Comparison of ENCODE assay signal across 2 cellular contexts in genomic region chr11:123454060-123454651, GRCh38.
A peak's percentile ranks its signal among the peaks of the same experiment; 100 is the strongest.
TF ChIP-seq lines count a peak whose summit lies in the region.

No MANE protein-coding gene starts in this region.

TF ChIP-seq in GM23338, 12 proteins besides CTCF, POLR2A, EP300 and RAD21 (continued from another document):
- no peak for TF ChIP-seq ZNF462 (CRISPR knock-in tag; IDR thresholded peaks at IDR 0.05)
- TF ChIP-seq POLR2AphosphoS5 (IDR thresholded peaks at IDR 0.05; ENCODE audit: low read depth) = no peak
- no peak for TF ChIP-seq STAT1 (IDR thresholded peaks at IDR 0.05; ENCODE audit: unreplicated experiment)
- no peak for TF ChIP-seq JUNB (IDR thresholded peaks at IDR 0.05; ENCODE audit: unreplicated experiment)
- no peak for TF ChIP-seq REST (IDR thresholded peaks at IDR 0.05; ENCODE audit: unreplicated experiment)
- no peak for TF ChIP-seq ETS1 (IDR thresholded peaks at IDR 0.05)
- no peak for TF ChIP-seq ZNF114 (CRISPR knock-in tag; IDR thresholded peaks at IDR 0.05)
- TF ChIP-seq CREB1 (CRISPR knock-in tag; IDR thresholded peaks at IDR 0.05; ENCODE audit: low read depth) = no peak
- TF ChIP-seq ZNF331 (CRISPR knock-in tag; IDR thresholded peaks at IDR 0.05; ENCODE audit: low read depth) = no peak
- TF ChIP-seq EZH2 (IDR thresholded peaks at IDR 0.05; ENCODE audit: low read depth, unreplicated experiment) = no peak
- no peak for TF ChIP-seq EZH2phosphoT487 (IDR thresholded peaks at IDR 0.05; ENCODE audit: unreplicated experiment)

TF ChIP-seq in SK-N-SH, 30 proteins besides CTCF, POLR2A, EP300 and RAD21 (continued from another document):
- no peak for TF ChIP-seq IRF3 (IDR thresholded peaks at IDR 0.05; ENCODE audit: low read depth, low read length)
- no peak for TF ChIP-seq NRF1 (IDR thresholded peaks at IDR 0.05; ENCODE audit: low read depth, low read length)
- peak; percentile 79 for TF ChIP-seq TCF12 (IDR thresholded peaks at IDR 0.05)
- TF ChIP-seq POLR2AphosphoS5 (IDR thresholded peaks at IDR 0.05; ENCODE audit: low read depth, low read length) = no peak
- TF ChIP-seq MEF2A (IDR thresholded peaks at IDR 0.05; ENCODE audit: borderline replicate concordance, low read depth) = no peak
- peak; percentile 69; the same call in 1 of the 2 replicates for TF ChIP-seq RXRA (IDR thresholded peaks at IDR 0.05; ENCODE audit: borderline replicate concordance, low read depth)
- TF ChIP-seq ELF1 (IDR thresholded peaks at IDR 0.05) = peak; percentile 52
- TF ChIP-seq SIN3A (IDR thresholded peaks at IDR 0.05; ENCODE audit: borderline replicate concordance, low read depth, low read length) = no peak
- no peak for TF ChIP-seq REST (IDR thresholded peaks at IDR 0.05; ENCODE audit: low read depth, low read length)
- no peak for TF ChIP-seq ZBTB33 (IDR thresholded peaks at IDR 0.05; ENCODE audit: borderline replicate concordance, low read depth)
- TF ChIP-seq FOSL2 (IDR thresholded peaks at IDR 0.05; ENCODE audit: borderline replicate concordance, low read depth) = peak; percentile 70
- no peak for TF ChIP-seq FOXM1 (IDR thresholded peaks at IDR 0.05; ENCODE audit: low read depth)
